In the genomic region with DNA sequence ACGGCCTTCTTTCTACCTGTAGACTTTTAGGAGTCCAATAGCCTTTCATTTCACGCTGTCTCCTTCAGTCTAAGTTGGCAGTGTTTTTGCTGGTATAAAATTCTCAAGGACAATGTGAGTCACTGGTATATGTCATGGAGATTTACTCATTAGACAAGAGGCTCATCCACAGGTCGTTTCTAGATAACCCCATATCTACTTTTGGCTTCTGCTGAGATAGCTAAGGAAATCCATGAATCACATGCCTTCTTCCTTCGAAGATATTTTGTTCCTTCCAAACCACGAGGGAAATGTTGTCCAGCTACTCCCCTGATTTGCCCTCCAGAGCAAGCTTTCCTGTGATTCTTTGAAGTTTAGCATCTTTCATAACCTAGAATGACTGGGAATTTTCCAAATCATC, we compare ENCODE assay signal across 2 cellular contexts.
TF ChIP-seq lines count a peak whose summit lies in the region.

No MANE protein-coding gene starts in this region.

TF ChIP-seq in K562, 482 proteins besides CTCF, POLR2A, EP300 and RAD21 (continues in another document):
- TF ChIP-seq, protein P1, sequence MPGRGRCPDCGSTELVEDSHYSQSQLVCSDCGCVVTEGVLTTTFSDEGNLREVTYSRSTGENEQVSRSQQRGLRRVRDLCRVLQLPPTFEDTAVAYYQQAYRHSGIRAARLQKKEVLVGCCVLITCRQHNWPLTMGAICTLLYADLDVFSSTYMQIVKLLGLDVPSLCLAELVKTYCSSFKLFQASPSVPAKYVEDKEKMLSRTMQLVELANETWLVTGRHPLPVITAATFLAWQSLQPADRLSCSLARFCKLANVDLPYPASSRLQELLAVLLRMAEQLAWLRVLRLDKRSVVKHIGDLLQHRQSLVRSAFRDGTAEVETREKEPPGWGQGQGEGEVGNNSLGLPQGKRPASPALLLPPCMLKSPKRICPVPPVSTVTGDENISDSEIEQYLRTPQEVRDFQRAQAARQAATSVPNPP (IDR thresholded peaks at IDR 0.05; ENCODE audit: borderline replicate concordance, insufficient read depth, insufficient read length), result no peak
- TF ChIP-seq, protein P2, sequence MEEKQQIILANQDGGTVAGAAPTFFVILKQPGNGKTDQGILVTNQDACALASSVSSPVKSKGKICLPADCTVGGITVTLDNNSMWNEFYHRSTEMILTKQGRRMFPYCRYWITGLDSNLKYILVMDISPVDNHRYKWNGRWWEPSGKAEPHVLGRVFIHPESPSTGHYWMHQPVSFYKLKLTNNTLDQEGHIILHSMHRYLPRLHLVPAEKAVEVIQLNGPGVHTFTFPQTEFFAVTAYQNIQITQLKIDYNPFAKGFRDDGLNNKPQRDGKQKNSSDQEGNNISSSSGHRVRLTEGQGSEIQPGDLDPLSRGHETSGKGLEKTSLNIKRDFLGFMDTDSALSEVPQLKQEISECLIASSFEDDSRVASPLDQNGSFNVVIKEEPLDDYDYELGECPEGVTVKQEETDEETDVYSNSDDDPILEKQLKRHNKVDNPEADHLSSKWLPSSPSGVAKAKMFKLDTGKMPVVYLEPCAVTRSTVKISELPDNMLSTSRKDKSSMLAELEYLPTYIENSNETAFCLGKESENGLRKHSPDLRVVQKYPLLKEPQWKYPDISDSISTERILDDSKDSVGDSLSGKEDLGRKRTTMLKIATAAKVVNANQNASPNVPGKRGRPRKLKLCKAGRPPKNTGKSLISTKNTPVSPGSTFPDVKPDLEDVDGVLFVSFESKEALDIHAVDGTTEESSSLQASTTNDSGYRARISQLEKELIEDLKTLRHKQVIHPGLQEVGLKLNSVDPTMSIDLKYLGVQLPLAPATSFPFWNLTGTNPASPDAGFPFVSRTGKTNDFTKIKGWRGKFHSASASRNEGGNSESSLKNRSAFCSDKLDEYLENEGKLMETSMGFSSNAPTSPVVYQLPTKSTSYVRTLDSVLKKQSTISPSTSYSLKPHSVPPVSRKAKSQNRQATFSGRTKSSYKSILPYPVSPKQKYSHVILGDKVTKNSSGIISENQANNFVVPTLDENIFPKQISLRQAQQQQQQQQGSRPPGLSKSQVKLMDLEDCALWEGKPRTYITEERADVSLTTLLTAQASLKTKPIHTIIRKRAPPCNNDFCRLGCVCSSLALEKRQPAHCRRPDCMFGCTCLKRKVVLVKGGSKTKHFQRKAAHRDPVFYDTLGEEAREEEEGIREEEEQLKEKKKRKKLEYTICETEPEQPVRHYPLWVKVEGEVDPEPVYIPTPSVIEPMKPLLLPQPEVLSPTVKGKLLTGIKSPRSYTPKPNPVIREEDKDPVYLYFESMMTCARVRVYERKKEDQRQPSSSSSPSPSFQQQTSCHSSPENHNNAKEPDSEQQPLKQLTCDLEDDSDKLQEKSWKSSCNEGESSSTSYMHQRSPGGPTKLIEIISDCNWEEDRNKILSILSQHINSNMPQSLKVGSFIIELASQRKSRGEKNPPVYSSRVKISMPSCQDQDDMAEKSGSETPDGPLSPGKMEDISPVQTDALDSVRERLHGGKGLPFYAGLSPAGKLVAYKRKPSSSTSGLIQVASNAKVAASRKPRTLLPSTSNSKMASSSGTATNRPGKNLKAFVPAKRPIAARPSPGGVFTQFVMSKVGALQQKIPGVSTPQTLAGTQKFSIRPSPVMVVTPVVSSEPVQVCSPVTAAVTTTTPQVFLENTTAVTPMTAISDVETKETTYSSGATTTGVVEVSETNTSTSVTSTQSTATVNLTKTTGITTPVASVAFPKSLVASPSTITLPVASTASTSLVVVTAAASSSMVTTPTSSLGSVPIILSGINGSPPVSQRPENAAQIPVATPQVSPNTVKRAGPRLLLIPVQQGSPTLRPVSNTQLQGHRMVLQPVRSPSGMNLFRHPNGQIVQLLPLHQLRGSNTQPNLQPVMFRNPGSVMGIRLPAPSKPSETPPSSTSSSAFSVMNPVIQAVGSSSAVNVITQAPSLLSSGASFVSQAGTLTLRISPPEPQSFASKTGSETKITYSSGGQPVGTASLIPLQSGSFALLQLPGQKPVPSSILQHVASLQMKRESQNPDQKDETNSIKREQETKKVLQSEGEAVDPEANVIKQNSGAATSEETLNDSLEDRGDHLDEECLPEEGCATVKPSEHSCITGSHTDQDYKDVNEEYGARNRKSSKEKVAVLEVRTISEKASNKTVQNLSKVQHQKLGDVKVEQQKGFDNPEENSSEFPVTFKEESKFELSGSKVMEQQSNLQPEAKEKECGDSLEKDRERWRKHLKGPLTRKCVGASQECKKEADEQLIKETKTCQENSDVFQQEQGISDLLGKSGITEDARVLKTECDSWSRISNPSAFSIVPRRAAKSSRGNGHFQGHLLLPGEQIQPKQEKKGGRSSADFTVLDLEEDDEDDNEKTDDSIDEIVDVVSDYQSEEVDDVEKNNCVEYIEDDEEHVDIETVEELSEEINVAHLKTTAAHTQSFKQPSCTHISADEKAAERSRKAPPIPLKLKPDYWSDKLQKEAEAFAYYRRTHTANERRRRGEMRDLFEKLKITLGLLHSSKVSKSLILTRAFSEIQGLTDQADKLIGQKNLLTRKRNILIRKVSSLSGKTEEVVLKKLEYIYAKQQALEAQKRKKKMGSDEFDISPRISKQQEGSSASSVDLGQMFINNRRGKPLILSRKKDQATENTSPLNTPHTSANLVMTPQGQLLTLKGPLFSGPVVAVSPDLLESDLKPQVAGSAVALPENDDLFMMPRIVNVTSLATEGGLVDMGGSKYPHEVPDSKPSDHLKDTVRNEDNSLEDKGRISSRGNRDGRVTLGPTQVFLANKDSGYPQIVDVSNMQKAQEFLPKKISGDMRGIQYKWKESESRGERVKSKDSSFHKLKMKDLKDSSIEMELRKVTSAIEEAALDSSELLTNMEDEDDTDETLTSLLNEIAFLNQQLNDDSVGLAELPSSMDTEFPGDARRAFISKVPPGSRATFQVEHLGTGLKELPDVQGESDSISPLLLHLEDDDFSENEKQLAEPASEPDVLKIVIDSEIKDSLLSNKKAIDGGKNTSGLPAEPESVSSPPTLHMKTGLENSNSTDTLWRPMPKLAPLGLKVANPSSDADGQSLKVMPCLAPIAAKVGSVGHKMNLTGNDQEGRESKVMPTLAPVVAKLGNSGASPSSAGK (IDR thresholded peaks at IDR 0.05), result peak; percentile 77
- TF ChIP-seq FOSL1 (tag; conservative IDR thresholded peaks at IDR 0.05), result peak; percentile 86
- no peak for TF ChIP-seq RFX5 (IDR thresholded peaks at IDR 0.05; ENCODE audit: low read depth, low read length)
- TF ChIP-seq RHOXF2B (CRISPR knock-in tag; conservative IDR thresholded peaks at IDR 0.05), result no peak
- no peak for TF ChIP-seq GABPB2 (CRISPR knock-in tag; conservative IDR thresholded peaks at IDR 0.05)
- TF ChIP-seq L3MBTL2 (IDR thresholded peaks at IDR 0.05), result peak; percentile 88
- peak; percentile 41 for TF ChIP-seq MEIS2 (IDR thresholded peaks at IDR 0.05; ENCODE audit: partially characterized antibody)
- TF ChIP-seq CCNT2 (IDR thresholded peaks at IDR 0.05; ENCODE audit: borderline replicate concordance, extremely low read depth, insufficient read length, low read depth, low read length), result no peak
- TF ChIP-seq TCF3 (CRISPR knock-in tag; IDR thresholded peaks at IDR 0.05), result peak; percentile 33; the same call in 1 of the 2 replicates
- no peak for TF ChIP-seq PCBP1 (IDR thresholded peaks at IDR 0.05; ENCODE audit: low read depth, low read length, poor library complexity, severe bottlenecking)

TF ChIP-seq in GM23338, 12 proteins besides CTCF, POLR2A, EP300 and RAD21:
- TF ChIP-seq EZH2phosphoT487 (IDR thresholded peaks at IDR 0.05; ENCODE audit: unreplicated experiment), result no peak
- no peak for TF ChIP-seq JUNB (IDR thresholded peaks at IDR 0.05; ENCODE audit: unreplicated experiment)
- no peak for TF ChIP-seq NANOG (IDR thresholded peaks at IDR 0.05; ENCODE audit: borderline replicate concordance)
- TF ChIP-seq, protein P3, sequence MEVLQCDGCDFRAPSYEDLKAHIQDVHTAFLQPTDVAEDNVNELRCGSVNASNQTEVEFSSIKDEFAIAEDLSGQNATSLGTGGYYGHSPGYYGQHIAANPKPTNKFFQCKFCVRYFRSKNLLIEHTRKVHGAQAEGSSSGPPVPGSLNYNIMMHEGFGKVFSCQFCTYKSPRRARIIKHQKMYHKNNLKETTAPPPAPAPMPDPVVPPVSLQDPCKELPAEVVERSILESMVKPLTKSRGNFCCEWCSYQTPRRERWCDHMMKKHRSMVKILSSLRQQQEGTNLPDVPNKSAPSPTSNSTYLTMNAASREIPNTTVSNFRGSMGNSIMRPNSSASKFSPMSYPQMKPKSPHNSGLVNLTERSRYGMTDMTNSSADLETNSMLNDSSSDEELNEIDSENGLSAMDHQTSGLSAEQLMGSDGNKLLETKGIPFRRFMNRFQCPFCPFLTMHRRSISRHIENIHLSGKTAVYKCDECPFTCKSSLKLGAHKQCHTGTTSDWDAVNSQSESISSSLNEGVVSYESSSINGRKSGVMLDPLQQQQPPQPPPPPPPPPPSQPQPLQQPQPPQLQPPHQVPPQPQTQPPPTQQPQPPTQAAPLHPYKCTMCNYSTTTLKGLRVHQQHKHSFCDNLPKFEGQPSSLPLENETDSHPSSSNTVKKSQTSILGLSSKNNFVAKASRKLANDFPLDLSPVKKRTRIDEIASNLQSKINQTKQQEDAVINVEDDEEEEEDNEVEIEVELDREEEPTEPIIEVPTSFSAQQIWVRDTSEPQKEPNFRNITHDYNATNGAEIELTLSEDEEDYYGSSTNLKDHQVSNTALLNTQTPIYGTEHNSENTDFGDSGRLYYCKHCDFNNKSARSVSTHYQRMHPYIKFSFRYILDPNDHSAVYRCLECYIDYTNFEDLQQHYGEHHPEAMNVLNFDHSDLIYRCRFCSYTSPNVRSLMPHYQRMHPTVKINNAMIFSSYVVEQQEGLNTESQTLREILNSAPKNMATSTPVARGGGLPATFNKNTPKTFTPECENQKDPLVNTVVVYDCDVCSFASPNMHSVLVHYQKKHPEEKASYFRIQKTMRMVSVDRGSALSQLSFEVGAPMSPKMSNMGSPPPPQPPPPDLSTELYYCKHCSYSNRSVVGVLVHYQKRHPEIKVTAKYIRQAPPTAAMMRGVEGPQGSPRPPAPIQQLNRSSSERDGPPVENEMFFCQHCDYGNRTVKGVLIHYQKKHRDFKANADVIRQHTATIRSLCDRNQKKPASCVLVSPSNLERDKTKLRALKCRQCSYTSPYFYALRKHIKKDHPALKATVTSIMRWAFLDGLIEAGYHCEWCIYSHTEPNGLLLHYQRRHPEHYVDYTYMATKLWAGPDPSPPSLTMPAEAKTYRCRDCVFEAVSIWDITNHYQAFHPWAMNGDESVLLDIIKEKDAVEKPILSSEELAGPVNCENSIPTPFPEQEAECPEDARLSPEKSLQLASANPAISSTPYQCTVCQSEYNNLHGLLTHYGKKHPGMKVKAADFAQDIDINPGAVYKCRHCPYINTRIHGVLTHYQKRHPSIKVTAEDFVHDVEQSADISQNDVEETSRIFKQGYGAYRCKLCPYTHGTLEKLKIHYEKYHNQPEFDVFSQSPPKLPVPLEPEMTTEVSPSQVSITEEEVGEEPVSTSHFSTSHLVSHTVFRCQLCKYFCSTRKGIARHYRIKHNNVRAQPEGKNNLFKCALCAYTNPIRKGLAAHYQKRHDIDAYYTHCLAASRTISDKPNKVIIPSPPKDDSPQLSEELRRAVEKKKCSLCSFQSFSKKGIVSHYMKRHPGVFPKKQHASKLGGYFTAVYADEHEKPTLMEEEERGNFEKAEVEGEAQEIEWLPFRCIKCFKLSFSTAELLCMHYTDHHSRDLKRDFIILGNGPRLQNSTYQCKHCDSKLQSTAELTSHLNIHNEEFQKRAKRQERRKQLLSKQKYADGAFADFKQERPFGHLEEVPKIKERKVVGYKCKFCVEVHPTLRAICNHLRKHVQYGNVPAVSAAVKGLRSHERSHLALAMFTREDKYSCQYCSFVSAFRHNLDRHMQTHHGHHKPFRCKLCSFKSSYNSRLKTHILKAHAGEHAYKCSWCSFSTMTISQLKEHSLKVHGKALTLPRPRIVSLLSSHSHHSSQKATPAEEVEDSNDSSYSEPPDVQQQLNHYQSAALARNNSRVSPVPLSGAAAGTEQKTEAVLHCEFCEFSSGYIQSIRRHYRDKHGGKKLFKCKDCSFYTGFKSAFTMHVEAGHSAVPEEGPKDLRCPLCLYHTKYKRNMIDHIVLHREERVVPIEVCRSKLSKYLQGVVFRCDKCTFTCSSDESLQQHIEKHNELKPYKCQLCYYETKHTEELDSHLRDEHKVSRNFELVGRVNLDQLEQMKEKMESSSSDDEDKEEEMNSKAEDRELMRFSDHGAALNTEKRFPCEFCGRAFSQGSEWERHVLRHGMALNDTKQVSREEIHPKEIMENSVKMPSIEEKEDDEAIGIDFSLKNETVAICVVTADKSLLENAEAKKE (CRISPR knock-in tag; IDR thresholded peaks at IDR 0.05), result no peak
- TF ChIP-seq EZH2 (IDR thresholded peaks at IDR 0.05; ENCODE audit: low read depth, unreplicated experiment), result no peak
- TF ChIP-seq STAT1 (IDR thresholded peaks at IDR 0.05; ENCODE audit: unreplicated experiment), result no peak
- no peak for TF ChIP-seq POLR2AphosphoS5 (IDR thresholded peaks at IDR 0.05; ENCODE audit: low read depth)
- no peak for TF ChIP-seq CREB1 (CRISPR knock-in tag; IDR thresholded peaks at IDR 0.05; ENCODE audit: low read depth)
- TF ChIP-seq, protein P4, sequence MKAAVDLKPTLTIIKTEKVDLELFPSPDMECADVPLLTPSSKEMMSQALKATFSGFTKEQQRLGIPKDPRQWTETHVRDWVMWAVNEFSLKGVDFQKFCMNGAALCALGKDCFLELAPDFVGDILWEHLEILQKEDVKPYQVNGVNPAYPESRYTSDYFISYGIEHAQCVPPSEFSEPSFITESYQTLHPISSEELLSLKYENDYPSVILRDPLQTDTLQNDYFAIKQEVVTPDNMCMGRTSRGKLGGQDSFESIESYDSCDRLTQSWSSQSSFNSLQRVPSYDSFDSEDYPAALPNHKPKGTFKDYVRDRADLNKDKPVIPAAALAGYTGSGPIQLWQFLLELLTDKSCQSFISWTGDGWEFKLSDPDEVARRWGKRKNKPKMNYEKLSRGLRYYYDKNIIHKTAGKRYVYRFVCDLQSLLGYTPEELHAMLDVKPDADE (IDR thresholded peaks at IDR 0.05), result no peak
- no peak for TF ChIP-seq ZNF331 (CRISPR knock-in tag; IDR thresholded peaks at IDR 0.05; ENCODE audit: low read depth)
- no peak for TF ChIP-seq ZNF114 (CRISPR knock-in tag; IDR thresholded peaks at IDR 0.05)
- TF ChIP-seq, protein P5, sequence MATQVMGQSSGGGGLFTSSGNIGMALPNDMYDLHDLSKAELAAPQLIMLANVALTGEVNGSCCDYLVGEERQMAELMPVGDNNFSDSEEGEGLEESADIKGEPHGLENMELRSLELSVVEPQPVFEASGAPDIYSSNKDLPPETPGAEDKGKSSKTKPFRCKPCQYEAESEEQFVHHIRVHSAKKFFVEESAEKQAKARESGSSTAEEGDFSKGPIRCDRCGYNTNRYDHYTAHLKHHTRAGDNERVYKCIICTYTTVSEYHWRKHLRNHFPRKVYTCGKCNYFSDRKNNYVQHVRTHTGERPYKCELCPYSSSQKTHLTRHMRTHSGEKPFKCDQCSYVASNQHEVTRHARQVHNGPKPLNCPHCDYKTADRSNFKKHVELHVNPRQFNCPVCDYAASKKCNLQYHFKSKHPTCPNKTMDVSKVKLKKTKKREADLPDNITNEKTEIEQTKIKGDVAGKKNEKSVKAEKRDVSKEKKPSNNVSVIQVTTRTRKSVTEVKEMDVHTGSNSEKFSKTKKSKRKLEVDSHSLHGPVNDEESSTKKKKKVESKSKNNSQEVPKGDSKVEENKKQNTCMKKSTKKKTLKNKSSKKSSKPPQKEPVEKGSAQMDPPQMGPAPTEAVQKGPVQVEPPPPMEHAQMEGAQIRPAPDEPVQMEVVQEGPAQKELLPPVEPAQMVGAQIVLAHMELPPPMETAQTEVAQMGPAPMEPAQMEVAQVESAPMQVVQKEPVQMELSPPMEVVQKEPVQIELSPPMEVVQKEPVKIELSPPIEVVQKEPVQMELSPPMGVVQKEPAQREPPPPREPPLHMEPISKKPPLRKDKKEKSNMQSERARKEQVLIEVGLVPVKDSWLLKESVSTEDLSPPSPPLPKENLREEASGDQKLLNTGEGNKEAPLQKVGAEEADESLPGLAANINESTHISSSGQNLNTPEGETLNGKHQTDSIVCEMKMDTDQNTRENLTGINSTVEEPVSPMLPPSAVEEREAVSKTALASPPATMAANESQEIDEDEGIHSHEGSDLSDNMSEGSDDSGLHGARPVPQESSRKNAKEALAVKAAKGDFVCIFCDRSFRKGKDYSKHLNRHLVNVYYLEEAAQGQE (IDR thresholded peaks at IDR 0.05; ENCODE audit: unreplicated experiment), result no peak
